In genomic region chr18:65704051-65704450, GRCh38 we compare ENCODE assay signal across 18 cellular contexts. TPM values are rescaled to one million over a fixed set of nuclear protein-coding genes. Genes with fewer than 3 reads are reported as not detected.
DNase-seq lines count a peak whose midpoint lies in the region; TF ChIP-seq lines count a peak whose summit lies in the region.
"Had no signal": no experiment of that assay in that cellular context is flagged by ENCODE, and none has a peak within 500 bp of the region (broad histone marks: within the 10 kb centered on the region; RNA-seq: fewer than 3 reads in every experiment).

No MANE protein-coding gene starts in this region.

- CTCF ChIA-PET in PC-9 (lab: Charles Lee), result no interaction called here

- H2AFZ ChIP-seq in PC-9, result no peak overlapping the region

- H3F3A ChIP-seq in PC-9 (ENCODE audit: insufficient read depth, low read depth), result no peaks in the 10 kb centered on the region

- BruUV-seq in PC-9 (replicated peaks; lab: Mats Ljungman, UMichigan), result no TSS peak

- no peaks in the 10 kb centered on the region for H3K9me2 ChIP-seq in PC-9 (ENCODE audit: insufficient read depth)

- TF ChIP-seq CTCF in PC-9 (conservative IDR thresholded peaks at IDR 0.05), result no peak

- no peaks in the 10 kb centered on the region for H3K36me3 ChIP-seq in PC-9 (ENCODE audit: low read depth)
- H3K36me3 ChIP-seq: SJSA1 had no signal

- H3K9me3 ChIP-seq in PC-9 (ENCODE audit: insufficient read depth, low read depth), result no peaks in the 10 kb centered on the region
- H3K9me3 ChIP-seq: A549 had no signal

- no peak overlapping the region for H3K27ac ChIP-seq in PC-9
- H3K27ac ChIP-seq: A549, SJSA1 had no signal

- H4K20me1 ChIP-seq in PC-9 (ENCODE audit: insufficient read depth), result no peaks in the 10 kb centered on the region

- H3K4me2 ChIP-seq in PC-9, result no peak overlapping the region
- H3K4me2 ChIP-seq: A549 had no signal

- H3K4me3 ChIP-seq in PC-9, result no peak overlapping the region
- H3K4me3 ChIP-seq: A549, SJSA1 had no signal

- no peaks in the 10 kb centered on the region for H3K27me3 ChIP-seq in PC-9 (ENCODE audit: insufficient read depth, low read depth)
- H3K27me3 ChIP-seq: SJSA1 had no signal

- no peaks in the 10 kb centered on the region for H3K79me2 ChIP-seq in PC-9 (ENCODE audit: low read depth)

- intact Hi-C loops in PC-9 (cut with micrococcal nuclease; ENCODE audit: unreplicated experiment), result no loop called here

- POLR2A ChIA-PET in PC-9 (lab: Charles Lee; ENCODE audit: unreplicated experiment), result no interaction called here

- DNase-seq in DMS 273 treated with DMSO at 0.1 percent for 48 hours (lab: John Stamatoyannopoulos, UW) (peak; percentile 90), NCI-H1694 (lab: John Stamatoyannopoulos, UW) (peak; percentile 62), NCI-H446 (lab: John Stamatoyannopoulos, UW) (peak; percentile 88 to 89), pons (ENCODE audit: low spot score) (peak; percentile 12), NCI-H748 (lab: John Stamatoyannopoulos, UW; ENCODE audit: unreplicated experiment) (no peak), occipital lobe (lab: John Stamatoyannopoulos, UW) (no peak), PC-9 (no peak)
- DNase-seq: CD4-positive, alpha-beta memory T cell; COR-L47; DMS79 treated with DMSO at 0.1 percent for 48 hours; Karpas-422; NCI-H510A; NCI-H774; Right ventricle myocardium superior; RPMI8226; T-helper 2 cell had no signal

- H3K4me1 ChIP-seq in PC-9 (replicated peaks; ENCODE audit: insufficient read depth), result no peaks in the 10 kb centered on the region
- H3K4me1 ChIP-seq: A549, SJSA1 had no signal

RNA-seq across cellular contexts. Expression of gene CDH7, which starts 46.8 kb away (rescaled TPM):
- total RNA-seq in occipital lobe (2.3 TPM), PC-9 (2021) (not detected in 2 replicates)
- total RNA-seq: CD4-positive, alpha-beta memory T cell; Right ventricle myocardium superior; SJSA1 had no signal

Comparison
In these comparisons a context has a peak if more than half of its experiments do, and no peak if none do; other contexts are left out.
1. DNase-seq: peak in DMS 273 treated with DMSO at 0.1 percent for 48 hours (single experiment), NCI-H1694 (single experiment), NCI-H446 (2 of 2) and pons (single experiment); none in NCI-H748 (single experiment), occipital lobe (single experiment) and PC-9 (0 of 2).